1 cellular context compared by ENCODE assay signal in genomic region chr2:205495819-205496218, GRCh38.
TF ChIP-seq lines count a peak whose summit lies in the region.

No MANE protein-coding gene starts in this region.

TF ChIP-seq in IMR-90, 13 proteins besides CTCF, POLR2A, EP300 and RAD21 (continued from another document):
- TF ChIP-seq CEBPB (IDR thresholded peaks at IDR 0.05; ENCODE audit: low read depth, low read length) (no peak), ELK1 (IDR thresholded peaks at IDR 0.05; ENCODE audit: borderline replicate concordance, low read depth, low read length) (no peak), MAFK (IDR thresholded peaks at IDR 0.05; ENCODE audit: low read depth, low read length) (no peak), RFX5 (IDR thresholded peaks at IDR 0.05; ENCODE audit: low read depth, low read length) (no peak), FOS (IDR thresholded peaks at IDR 0.05; ENCODE audit: low read depth, low read length) (no peak), CHD1 (IDR thresholded peaks at IDR 0.05; ENCODE audit: low read depth, low read length) (no peak)
- TF ChIP-seq, protein P1, sequence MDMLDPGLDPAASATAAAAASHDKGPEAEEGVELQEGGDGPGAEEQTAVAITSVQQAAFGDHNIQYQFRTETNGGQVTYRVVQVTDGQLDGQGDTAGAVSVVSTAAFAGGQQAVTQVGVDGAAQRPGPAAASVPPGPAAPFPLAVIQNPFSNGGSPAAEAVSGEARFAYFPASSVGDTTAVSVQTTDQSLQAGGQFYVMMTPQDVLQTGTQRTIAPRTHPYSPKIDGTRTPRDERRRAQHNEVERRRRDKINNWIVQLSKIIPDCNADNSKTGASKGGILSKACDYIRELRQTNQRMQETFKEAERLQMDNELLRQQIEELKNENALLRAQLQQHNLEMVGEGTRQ (IDR thresholded peaks at IDR 0.05; ENCODE audit: low read depth, low read length) = no peak
